In the genomic region with DNA sequence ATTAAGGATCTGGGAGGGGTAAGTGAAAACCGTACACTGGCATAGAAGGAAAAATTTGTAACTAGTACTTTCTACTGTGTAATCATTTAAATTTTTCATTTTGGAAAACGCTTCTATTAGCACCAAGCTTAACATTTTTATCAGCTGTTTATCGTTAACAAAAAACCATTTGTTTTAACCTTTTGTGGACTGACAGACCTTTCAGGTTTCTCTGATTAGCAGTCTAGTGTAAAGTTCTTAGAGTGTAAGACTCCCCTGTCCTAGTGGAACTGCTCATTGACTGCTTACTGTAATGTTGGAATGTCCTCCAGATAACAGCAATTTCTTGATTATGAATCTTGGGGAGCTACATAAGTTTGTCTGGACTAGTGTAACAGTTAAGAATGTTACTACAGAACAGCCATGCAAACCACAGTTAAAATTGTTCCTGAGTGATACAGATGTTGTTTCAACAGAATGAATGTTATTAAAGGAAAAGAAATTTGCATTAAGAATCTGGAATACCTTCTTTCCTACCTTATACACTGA, we compare ENCODE assay signal across 8 cellular contexts. TPM values are rescaled to one million over a fixed set of nuclear protein-coding genes. Genes with fewer than 3 reads are reported as not detected.
DNase-seq lines count a peak whose midpoint lies in the region; ATAC-seq and TF ChIP-seq lines count a peak whose summit lies in the region.

No MANE protein-coding gene starts in this region.

- TF ChIP-seq CTCF in cardiac muscle cell (IDR thresholded peaks at IDR 0.05; ENCODE audit: low read depth, low read length) (no peak), epithelial cell of proximal tubule (conservative IDR thresholded peaks at IDR 0.05; ENCODE audit: low read depth, low read length) (no peak)

- peak overlapping the region; percentile 91 for H3K4me3 ChIP-seq in cardiac muscle cell
- peak overlapping the region; percentile 85 for H3K4me3 ChIP-seq in SJCRH30
- peak overlapping the region; percentile 95 for H3K4me3 ChIP-seq in epithelial cell of proximal tubule (ENCODE audit: low read depth, low read length)

- H3K4me1 ChIP-seq in cardiac muscle cell (ENCODE audit: low read depth) (peaks cover 22% of the 10 kb centered on the region), SJCRH30 (peaks cover 6% of the 10 kb centered on the region; the same call in 1 of the 2 replicates)

- no peaks in the 10 kb centered on the region for H3K27me3 Mint-ChIP-seq in stimulated activated naive CD8-positive, alpha-beta T cell treated with anti-CD3 and anti-CD28 coated beads, Interleukin-15, amount 100 ng/mL, for 72 hours

- no peaks in the 10 kb centered on the region for H3K9me3 Mint-ChIP-seq in stimulated activated naive CD8-positive, alpha-beta T cell treated with anti-CD3 and anti-CD28 coated beads, Interleukin-15, amount 100 ng/mL, for 72 hours

- no peak overlapping the region for H3K27ac Mint-ChIP-seq in stimulated activated naive CD8-positive, alpha-beta T cell treated with anti-CD3 and anti-CD28 coated beads, Interleukin-15, amount 100 ng/mL, for 72 hours

- intact Hi-C loops in left cardiac atrium (cut with DNase I): loop anchor here in 1 of 2 donors (10.0 kb wide), 1 partner anchor 57 kb away; the partner anchor contains the start of gene ADAM22

- peak in 1 of 2 donors; percentile 46 for DNase-seq in cardiac muscle cell (ENCODE audit: low read depth in 1 of 2, low spot score in 1 of 2)
- DNase-seq in left cardiac atrium: no peak
- no peak for DNase-seq in SJCRH30
- DNase-seq in epithelial cell of proximal tubule (ENCODE audit: low read depth): no peak
- DNase-seq in stimulated activated naive CD8-positive, alpha-beta T cell treated with anti-CD3 and anti-CD28 coated beads, Interleukin-15, amount 100 ng/mL, for 72 hours: no peak
- no peak for DNase-seq in NCI-H82 (lab: John Stamatoyannopoulos, UW)
- DNase-seq in COLO668 (lab: John Stamatoyannopoulos, UW; ENCODE audit: unreplicated experiment): no peak

- ATAC-seq in left cardiac atrium (no peak), HG03139 (IDR thresholded peaks at IDR 0.05; ENCODE audit: unreplicated experiment) (no peak)
- no peak for ATAC-seq in stimulated activated naive CD8-positive, alpha-beta T cell treated with anti-CD3 and anti-CD28 coated beads, Interleukin-15, amount 100 ng/mL, for 72 hours

- peaks cover 47% of the 10 kb centered on the region for H3K4me1 Mint-ChIP-seq in stimulated activated naive CD8-positive, alpha-beta T cell treated with anti-CD3 and anti-CD28 coated beads, Interleukin-15, amount 100 ng/mL, for 72 hours

- H3K36me3 ChIP-seq in cardiac muscle cell: no peaks in the 10 kb centered on the region
- peaks cover 42% of the 10 kb centered on the region for H3K36me3 ChIP-seq in SJCRH30

- H3K9me3 ChIP-seq in cardiac muscle cell (ENCODE audit: low read depth) (no peaks in the 10 kb centered on the region), SJCRH30 (replicated peaks) (no peaks in the 10 kb centered on the region)

- H3K27ac ChIP-seq in cardiac muscle cell (no peak overlapping the region), SJCRH30 (no peak overlapping the region)

- H3K27me3 ChIP-seq in cardiac muscle cell (no peaks in the 10 kb centered on the region), SJCRH30 (no peaks in the 10 kb centered on the region)

- peak overlapping the region; percentile 22 to 85 for H3K4me3 Mint-ChIP-seq in stimulated activated naive CD8-positive, alpha-beta T cell treated with anti-CD3 and anti-CD28 coated beads, Interleukin-15, amount 100 ng/mL, for 72 hours

RNA-seq across cellular contexts. Expression of gene DBF4, which starts 2.0 kb away (rescaled TPM):
- total RNA-seq in cardiac muscle cell: 16.2 and 29.4 TPM in 2 replicates
- 18.1 and 31.0 TPM in 2 replicates for polyA plus RNA-seq in cardiac muscle cell
- total RNA-seq in left cardiac atrium: 1 to 10 TPM; 3.1 to 5.3 TPM
- 123 and 141 TPM in 2 replicates for total RNA-seq in SJCRH30 (2014; rRNA removed; shearing (Covaris generic))
- 52.1 and 60.5 TPM in 2 replicates for total RNA-seq in epithelial cell of proximal tubule

RNA-seq across cellular contexts. Expression of gene SLC25A40, which starts 2.1 kb away (rescaled TPM):
- total RNA-seq in cardiac muscle cell (7.1 and 26.1 TPM in 2 replicates), left cardiac atrium (10 to 100 TPM; 25.1 to 31.4 TPM), epithelial cell of proximal tubule (8.0 and 12.8 TPM in 2 replicates)
- polyA plus RNA-seq in cardiac muscle cell: 8.1 and 21.4 TPM in 2 replicates
- total RNA-seq in SJCRH30 (2014; rRNA removed; shearing (Covaris generic)): 32.5 and 43.7 TPM in 2 replicates

RNA-seq across cellular contexts. Expression of gene ADAM22, which starts 55.8 kb away (rescaled TPM):
- 4.1 and 5.8 TPM in 2 replicates for total RNA-seq in cardiac muscle cell
- 1.1 and 3.5 TPM in 2 replicates for polyA plus RNA-seq in cardiac muscle cell
- total RNA-seq in left cardiac atrium: 1 to 10 TPM; 3.1 to 4.3 TPM
- total RNA-seq in SJCRH30 (2014; rRNA removed; shearing (Covaris generic)): 14.0 and 18.3 TPM in 2 replicates
- 0.63 and 1.2 TPM in 2 replicates for total RNA-seq in epithelial cell of proximal tubule
